Comparison of ENCODE assay signal across 1 cellular context in the genomic region with DNA sequence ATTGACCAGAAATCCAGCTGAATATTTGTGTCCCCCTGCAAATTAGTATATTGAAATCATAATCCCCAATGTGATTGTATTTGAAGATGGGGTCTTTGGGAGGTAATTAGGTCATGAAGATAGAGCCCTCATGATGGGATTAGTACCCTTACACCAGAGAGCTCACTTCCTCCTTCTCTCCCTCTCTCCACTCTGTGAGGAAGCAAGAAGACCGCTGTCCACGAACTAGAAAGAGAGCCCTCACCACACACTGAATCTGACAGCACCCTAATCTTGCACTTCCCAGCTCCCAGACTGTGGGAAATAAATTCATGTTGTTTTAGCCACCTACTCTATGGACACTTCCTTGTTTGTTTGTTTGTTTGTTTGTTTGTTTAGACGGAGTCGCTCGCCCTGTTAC.
TF ChIP-seq lines count a peak whose summit lies in the region.

No MANE protein-coding gene starts in this region.

TF ChIP-seq in GM12878, 131 proteins besides CTCF, POLR2A, EP300 and RAD21 (continued from another document):
- TF ChIP-seq CEBPB (IDR thresholded peaks at IDR 0.05; ENCODE audit: borderline replicate concordance in 1 of 2, low read depth in 2 of 2, low read length in 2 of 2) = no peak
- TF ChIP-seq KDM1A (IDR thresholded peaks at IDR 0.05; ENCODE audit: borderline replicate concordance) = no peak
- TF ChIP-seq, protein P1, sequence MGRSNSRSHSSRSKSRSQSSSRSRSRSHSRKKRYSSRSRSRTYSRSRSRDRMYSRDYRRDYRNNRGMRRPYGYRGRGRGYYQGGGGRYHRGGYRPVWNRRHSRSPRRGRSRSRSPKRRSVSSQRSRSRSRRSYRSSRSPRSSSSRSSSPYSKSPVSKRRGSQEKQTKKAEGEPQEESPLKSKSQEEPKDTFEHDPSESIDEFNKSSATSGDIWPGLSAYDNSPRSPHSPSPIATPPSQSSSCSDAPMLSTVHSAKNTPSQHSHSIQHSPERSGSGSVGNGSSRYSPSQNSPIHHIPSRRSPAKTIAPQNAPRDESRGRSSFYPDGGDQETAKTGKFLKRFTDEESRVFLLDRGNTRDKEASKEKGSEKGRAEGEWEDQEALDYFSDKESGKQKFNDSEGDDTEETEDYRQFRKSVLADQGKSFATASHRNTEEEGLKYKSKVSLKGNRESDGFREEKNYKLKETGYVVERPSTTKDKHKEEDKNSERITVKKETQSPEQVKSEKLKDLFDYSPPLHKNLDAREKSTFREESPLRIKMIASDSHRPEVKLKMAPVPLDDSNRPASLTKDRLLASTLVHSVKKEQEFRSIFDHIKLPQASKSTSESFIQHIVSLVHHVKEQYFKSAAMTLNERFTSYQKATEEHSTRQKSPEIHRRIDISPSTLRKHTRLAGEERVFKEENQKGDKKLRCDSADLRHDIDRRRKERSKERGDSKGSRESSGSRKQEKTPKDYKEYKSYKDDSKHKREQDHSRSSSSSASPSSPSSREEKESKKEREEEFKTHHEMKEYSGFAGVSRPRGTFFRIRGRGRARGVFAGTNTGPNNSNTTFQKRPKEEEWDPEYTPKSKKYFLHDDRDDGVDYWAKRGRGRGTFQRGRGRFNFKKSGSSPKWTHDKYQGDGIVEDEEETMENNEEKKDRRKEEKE (IDR thresholded peaks at IDR 0.05) = no peak
- no peak for TF ChIP-seq BMI1 (IDR thresholded peaks at IDR 0.05; ENCODE audit: borderline replicate concordance)
- TF ChIP-seq STAT1 (conservative IDR thresholded peaks at IDR 0.05) = no peak
- no peak for TF ChIP-seq TCF7 (IDR thresholded peaks at IDR 0.05; ENCODE audit: borderline replicate concordance)
- TF ChIP-seq TCF3 (IDR thresholded peaks at IDR 0.05; ENCODE audit: borderline replicate concordance, insufficient read depth, low read depth, low read length) = no peak
- TF ChIP-seq, protein P2, sequence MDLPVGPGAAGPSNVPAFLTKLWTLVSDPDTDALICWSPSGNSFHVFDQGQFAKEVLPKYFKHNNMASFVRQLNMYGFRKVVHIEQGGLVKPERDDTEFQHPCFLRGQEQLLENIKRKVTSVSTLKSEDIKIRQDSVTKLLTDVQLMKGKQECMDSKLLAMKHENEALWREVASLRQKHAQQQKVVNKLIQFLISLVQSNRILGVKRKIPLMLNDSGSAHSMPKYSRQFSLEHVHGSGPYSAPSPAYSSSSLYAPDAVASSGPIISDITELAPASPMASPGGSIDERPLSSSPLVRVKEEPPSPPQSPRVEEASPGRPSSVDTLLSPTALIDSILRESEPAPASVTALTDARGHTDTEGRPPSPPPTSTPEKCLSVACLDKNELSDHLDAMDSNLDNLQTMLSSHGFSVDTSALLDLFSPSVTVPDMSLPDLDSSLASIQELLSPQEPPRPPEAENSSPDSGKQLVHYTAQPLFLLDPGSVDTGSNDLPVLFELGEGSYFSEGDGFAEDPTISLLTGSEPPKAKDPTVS (IDR thresholded peaks at IDR 0.05; ENCODE audit: low read depth, low read length) = no peak
- TF ChIP-seq SIN3A (IDR thresholded peaks at IDR 0.05; ENCODE audit: low read depth, low read length) = no peak
